In genomic region chr1:115364044-115364775, GRCh38 we compare ENCODE assay signal across 14 cellular contexts. TPM values are rescaled to one million over a fixed set of nuclear protein-coding genes. Genes with fewer than 3 reads are reported as not detected.
DNase-seq lines count a peak whose midpoint lies in the region; ATAC-seq and TF ChIP-seq lines count a peak whose summit lies in the region.
"Had no signal": no experiment of that assay in that cellular context is flagged by ENCODE, and none has a peak within 500 bp of the region (broad histone marks: within the 10 kb centered on the region; RNA-seq: fewer than 3 reads in every experiment).

No MANE protein-coding gene starts in this region.

- H3K27me3 ChIP-seq in BLaER1 treated with 17β-estradiol and CSF1 and Interleukin-3, amounts not matched to agents 10 nM and 100 nM = no peaks in the 10 kb centered on the region
- H3K27me3 ChIP-seq in heart right ventricle = no peaks in the 10 kb centered on the region
- H3K27me3 ChIP-seq: SJSA1 had no signal

- peaks cover 20 to 27% (median 23%) of the 10 kb centered on the region in 11 experiments for H3K9me3 ChIP-seq in BLaER1 treated with 17β-estradiol and CSF1 and Interleukin-3, amounts not matched to agents 10 nM and 100 nM (replicated peaks in 1 of 11)
- H3K9me3 ChIP-seq in heart right ventricle = peaks cover 0 to 15% (median 0%) of the 10 kb centered on the region in 11 donors
- H3K9me3 ChIP-seq: SJSA1 had no signal

- H3K36me3 Mint-ChIP-seq in activated CD4-positive, alpha-beta T cell treated with anti-CD3 and anti-CD28 coated beads for 36 hours (ENCODE audit: low read depth) = no peaks in the 10 kb centered on the region
- H3K36me3 Mint-ChIP-seq: brain; CD4-positive, alpha-beta memory T cell had no signal

- H3K4me1 Mint-ChIP-seq in activated CD4-positive, alpha-beta T cell treated with anti-CD3 and anti-CD28 coated beads for 36 hours = no peaks in the 10 kb centered on the region
- H3K4me1 Mint-ChIP-seq: brain; CD4-positive, alpha-beta memory T cell had no signal

- H3K4me3 ChIP-seq in BLaER1 treated with 17β-estradiol and CSF1 and Interleukin-3, amounts not matched to agents 10 nM and 100 nM = no peak overlapping the region
- no peak overlapping the region for H3K4me3 ChIP-seq in heart right ventricle
- no peak overlapping the region for H3K4me3 ChIP-seq in skeletal muscle cell (ENCODE audit: low read depth, low read length)
- H3K4me3 ChIP-seq: SJSA1 had no signal

- CTCF ChIA-PET in activated CD4-positive, alpha-beta T cell treated with anti-CD3 and anti-CD28 coated beads for 36 hours (lab: Charles Lee) = interaction anchor here (0.9 kb wide), 1 partner anchor 89 kb away, joined by 3 read pairs; no protein-coding TSS in a partner anchor

- peak in 1 of 9 donors; percentile 10 for TF ChIP-seq CTCF in heart right ventricle (IDR thresholded peaks at IDR 0.05)

- WGBS in heart right ventricle, 2 donors = 40 to 43% methylated on average over 7 of the region's 7 CpGs

- H3K4me2 ChIP-seq in BLaER1 treated with 17β-estradiol and CSF1 and Interleukin-3, amounts not matched to agents 10 nM and 100 nM = peak overlapping the region in 8 of 11 experiments; percentile 15 to 63 (median 32); a peak in 12 of 22 replicates

- POLR2A ChIA-PET in activated CD4-positive, alpha-beta T cell treated with anti-CD3 and anti-CD28 coated beads for 36 hours (lab: Charles Lee) = no interaction called here

- ATAC-seq in heart right ventricle (peak; percentile 63 to 88 (median 75)), GM18867 (IDR thresholded peaks at IDR 0.05; ENCODE audit: unreplicated experiment) (no peak), HG02840 (IDR thresholded peaks at IDR 0.05; ENCODE audit: low FRiP score, unreplicated experiment) (no peak)
- ATAC-seq in activated CD4-positive, alpha-beta T cell treated with anti-CD3 and anti-CD28 coated beads for 36 hours = no peak

- H3K27ac Mint-ChIP-seq in activated CD4-positive, alpha-beta T cell treated with anti-CD3 and anti-CD28 coated beads for 36 hours = no peak overlapping the region
- H3K27ac Mint-ChIP-seq: brain; CD4-positive, alpha-beta memory T cell had no signal

- peaks cover 11% of the 10 kb centered on the region for H3K27me3 Mint-ChIP-seq in activated CD4-positive, alpha-beta T cell treated with anti-CD3 and anti-CD28 coated beads for 36 hours

- DNase-seq in amniotic epithelial cell (ENCODE audit: low read depth) (peak; percentile 4), heart right ventricle (peak; percentile 33 to 46), skeletal muscle cell (ENCODE audit: low read depth) (peak; percentile 13), occipital lobe (lab: John Stamatoyannopoulos, UW) (no peak)
- no peak for DNase-seq in activated CD4-positive, alpha-beta T cell treated with anti-CD3 and anti-CD28 coated beads for 36 hours
- DNase-seq: CD4-positive, alpha-beta memory T cell; NCI-H1436 treated with DMSO at 0.1 percent for 48 hours had no signal

- intact Hi-C loops in heart right ventricle (cut with DNase I) = no loop called here
- intact Hi-C loops in activated CD4-positive, alpha-beta T cell treated with anti-CD3 and anti-CD28 coated beads for 36 hours (cut with DNase I, micrococcal nuclease) = no loop called here

- peaks cover 11% of the 10 kb centered on the region for H3K9me3 Mint-ChIP-seq in activated CD4-positive, alpha-beta T cell treated with anti-CD3 and anti-CD28 coated beads for 36 hours (ENCODE audit: low read depth)

- H3K36me3 ChIP-seq in BLaER1 treated with 17β-estradiol and CSF1 and Interleukin-3, amounts not matched to agents 10 nM and 100 nM = no peaks in the 10 kb centered on the region
- no peaks in the 10 kb centered on the region for H3K36me3 ChIP-seq in heart right ventricle
- H3K36me3 ChIP-seq: SJSA1 had no signal

- H3K9ac ChIP-seq in BLaER1 treated with 17β-estradiol and CSF1 and Interleukin-3, amounts not matched to agents 10 nM and 100 nM = no peak overlapping the region

- no peak overlapping the region for H3K4me3 Mint-ChIP-seq in activated CD4-positive, alpha-beta T cell treated with anti-CD3 and anti-CD28 coated beads for 36 hours
- H3K4me3 Mint-ChIP-seq: brain; CD4-positive, alpha-beta memory T cell had no signal

- H4K20me1 ChIP-seq in BLaER1 treated with 17β-estradiol and CSF1 and Interleukin-3, amounts not matched to agents 10 nM and 100 nM = no peaks in the 10 kb centered on the region

- H3K4me1 ChIP-seq in BLaER1 treated with 17β-estradiol and CSF1 and Interleukin-3, amounts not matched to agents 10 nM and 100 nM = peaks cover 0 to 19% (median 11%) of the 10 kb centered on the region in 10 experiments; a peak in 12 of 20 replicates
- peaks cover 3 to 44% (median 31%) of the 10 kb centered on the region in 9 donors for H3K4me1 ChIP-seq in heart right ventricle

- H3K27ac ChIP-seq in BLaER1 treated with 17β-estradiol and CSF1 and Interleukin-3, amounts not matched to agents 10 nM and 100 nM = no peak overlapping the region
- peak overlapping the region; percentile 42 to 86 (median 77) for H3K27ac ChIP-seq in heart right ventricle
- H3K27ac ChIP-seq: SJSA1 had no signal

RNA-seq across cellular contexts. Expression of gene NGF, which starts 26.2 kb away (rescaled TPM):
- total RNA-seq in heart right ventricle (1 to 10 TPM; 1.8 to 5.3 (median 2.9) TPM), occipital lobe (0.78 TPM)
- polyA plus RNA-seq in heart right ventricle = 10 to 100 TPM in 1 of 2 donors, 1 to 10 TPM in 1; 5.9 to 21.6 TPM
- not detected for total RNA-seq in activated CD4-positive, alpha-beta T cell treated with anti-CD3 and anti-CD28 coated beads for 36 hours
- total RNA-seq: CD4-positive, alpha-beta memory T cell; endothelial cell of umbilical vein had no signal
- polyA plus RNA-seq: CD4-positive, alpha-beta memory T cell; endothelial cell of umbilical vein; neural cell had no signal

Comparison
In these comparisons a context has a peak if more than half of its experiments do, and no peak if none do; other contexts are left out.
1. H3K27ac ChIP-seq: peak in heart right ventricle (10 of 10); none in BLaER1 treated with 17β-estradiol and CSF1 and Interleukin-3, amounts not matched to agents 10 nM and 100 nM (0 of 11).
2. DNase-seq: peak in amniotic epithelial cell (single experiment), heart right ventricle (2 of 2) and skeletal muscle cell (single experiment); none in occipital lobe (single experiment) and activated CD4-positive, alpha-beta T cell treated with anti-CD3 and anti-CD28 coated beads for 36 hours (single experiment).
3. ATAC-seq: peak in heart right ventricle (8 of 8); none in GM18867 (single experiment), activated CD4-positive, alpha-beta T cell treated with anti-CD3 and anti-CD28 coated beads for 36 hours (single experiment) and HG02840 (single experiment).